ENCODE assay signal across 1 cellular context in genomic region chr1:161766102-161766981, GRCh38.
TF ChIP-seq lines count a peak whose summit lies in the region.

Gene ATF6, plus strand, starts transcription at chr1:161766320. Its CDS starts 41 bp downstream, at chr1:161766361.

TF ChIP-seq in HepG2, 621 proteins besides CTCF, POLR2A, EP300 and RAD21 (continued from another document and continues in another):
- TF ChIP-seq SAFB2 (CRISPR knock-in tag; IDR thresholded peaks at IDR 0.05; ENCODE audit: borderline replicate concordance, low read depth) (no peak), TOE1 (CRISPR knock-in tag; IDR thresholded peaks at IDR 0.05) (0 out of 2 replicates have a peak, but pooled peaks have one; percentile 79), NAIF1 (CRISPR knock-in tag; IDR thresholded peaks at IDR 0.05; ENCODE audit: borderline replicate concordance) (no peak), ZSCAN29 (CRISPR knock-in tag; conservative IDR thresholded peaks at IDR 0.05) (peak; percentile 57; the same call in 1 of the 2 replicates), CCAR2 (optimal IDR thresholded peaks at IDR 0.05; ENCODE audit: low read depth, low read length) (peak; percentile 56), HNF1B (CRISPR knock-in tag; IDR thresholded peaks at IDR 0.05) (peak; percentile 68; the same call in 1 of the 2 replicates), SYNCRIP (IDR thresholded peaks at IDR 0.05; ENCODE audit: insufficient read depth, low read depth, low read length) (no peak), ZIK1 (CRISPR knock-in tag; IDR thresholded peaks at IDR 0.05; ENCODE audit: borderline replicate concordance, low read depth) (peak; percentile 75; the same call in 1 of the 2 replicates), SOX13 (IDR thresholded peaks at IDR 0.05) (no peak), SOX13 (CRISPR knock-in tag; conservative IDR thresholded peaks at IDR 0.05 in 1 of 2, IDR thresholded peaks at IDR 0.05 in 1 of 2) (peak in 1 of 2 experiments; percentile 71; a peak in 2 of 4 replicates), HMGXB4 (CRISPR knock-in tag; IDR thresholded peaks at IDR 0.05; ENCODE audit: borderline replicate concordance in 1 of 2, low read depth in 1 of 2) (peak; percentile 76 to 89; a peak in 3 of 4 replicates), CEBPG (CRISPR knock-in tag; IDR thresholded peaks at IDR 0.05) (peak; percentile 60), HOXD1 (CRISPR knock-in tag; IDR thresholded peaks at IDR 0.05) (no peak), ZNF414 (CRISPR knock-in tag; IDR thresholded peaks at IDR 0.05) (no peak), ZNF17 (CRISPR knock-in tag; IDR thresholded peaks at IDR 0.05) (no peak), NCOA1 (CRISPR knock-in tag; IDR thresholded peaks at IDR 0.05) (no peak), ADNP (CRISPR knock-in tag; IDR thresholded peaks at IDR 0.05) (no peak), MXI1 (IDR thresholded peaks at IDR 0.05; ENCODE audit: borderline replicate concordance, low read depth, low read length) (peak; percentile 66; the same call in 1 of the 3 replicates), HDAC6 (IDR thresholded peaks at IDR 0.05; ENCODE audit: low read depth, low read length) (no peak), RELA (CRISPR knock-in tag; IDR thresholded peaks at IDR 0.05) (no peak), REXO4 (CRISPR knock-in tag; IDR thresholded peaks at IDR 0.05; ENCODE audit: borderline replicate concordance) (no peak), ZNF709 (CRISPR knock-in tag; IDR thresholded peaks at IDR 0.05) (no peak), KAT2B (IDR thresholded peaks at IDR 0.05; ENCODE audit: borderline replicate concordance, low read depth, low read length) (no peak), ARID4A (CRISPR knock-in tag; IDR thresholded peaks at IDR 0.05; ENCODE audit: borderline replicate concordance) (peak; percentile 81), TRIM22 (IDR thresholded peaks at IDR 0.05) (no peak), SNAPC2 (CRISPR knock-in tag; IDR thresholded peaks at IDR 0.05) (no peak), SP5 (CRISPR knock-in tag; IDR thresholded peaks at IDR 0.05; ENCODE audit: borderline replicate concordance, low read depth) (no peak; the same call in 1 of the 2 replicates), TEF (CRISPR knock-in tag; IDR thresholded peaks at IDR 0.05) (no peak), TFAP4 (IDR thresholded peaks at IDR 0.05; ENCODE audit: borderline replicate concordance, low read depth) (peak; percentile 53; the same call in 1 of the 2 replicates), ZNF383 (CRISPR knock-in tag; IDR thresholded peaks at IDR 0.05; ENCODE audit: borderline replicate concordance) (no peak), KDM4B (CRISPR knock-in tag; IDR thresholded peaks at IDR 0.05) (no peak), E2F5 (CRISPR knock-in tag; conservative IDR thresholded peaks at IDR 0.05) (no peak), ZFP90 (CRISPR knock-in tag; IDR thresholded peaks at IDR 0.05; ENCODE audit: borderline replicate concordance) (no peak), PRMT3 (CRISPR knock-in tag; IDR thresholded peaks at IDR 0.05; ENCODE audit: borderline replicate concordance, low read depth) (no peak), PAXIP1 (CRISPR knock-in tag; conservative IDR thresholded peaks at IDR 0.05) (peak; percentile 78), SRSF9 (IDR thresholded peaks at IDR 0.05; ENCODE audit: borderline replicate concordance, insufficient read depth, low read depth, low read length, poor library complexity, severe bottlenecking) (no peak), ZNF441 (CRISPR knock-in tag; IDR thresholded peaks at IDR 0.05; ENCODE audit: borderline replicate concordance) (no peak), ZNF513 (CRISPR knock-in tag; conservative IDR thresholded peaks at IDR 0.05) (no peak), ZMYM3 (CRISPR knock-in tag; IDR thresholded peaks at IDR 0.05) (peak; percentile 55; the same call in 1 of the 2 replicates), HNRNPUL1 (IDR thresholded peaks at IDR 0.05; ENCODE audit: low read depth, low read length) (no peak), PHF5A (CRISPR knock-in tag; IDR thresholded peaks at IDR 0.05; ENCODE audit: low read depth, unreplicated experiment) (peak; percentile 70)
